Comparison of ENCODE assay signal across 8 cellular contexts in the genomic region with DNA sequence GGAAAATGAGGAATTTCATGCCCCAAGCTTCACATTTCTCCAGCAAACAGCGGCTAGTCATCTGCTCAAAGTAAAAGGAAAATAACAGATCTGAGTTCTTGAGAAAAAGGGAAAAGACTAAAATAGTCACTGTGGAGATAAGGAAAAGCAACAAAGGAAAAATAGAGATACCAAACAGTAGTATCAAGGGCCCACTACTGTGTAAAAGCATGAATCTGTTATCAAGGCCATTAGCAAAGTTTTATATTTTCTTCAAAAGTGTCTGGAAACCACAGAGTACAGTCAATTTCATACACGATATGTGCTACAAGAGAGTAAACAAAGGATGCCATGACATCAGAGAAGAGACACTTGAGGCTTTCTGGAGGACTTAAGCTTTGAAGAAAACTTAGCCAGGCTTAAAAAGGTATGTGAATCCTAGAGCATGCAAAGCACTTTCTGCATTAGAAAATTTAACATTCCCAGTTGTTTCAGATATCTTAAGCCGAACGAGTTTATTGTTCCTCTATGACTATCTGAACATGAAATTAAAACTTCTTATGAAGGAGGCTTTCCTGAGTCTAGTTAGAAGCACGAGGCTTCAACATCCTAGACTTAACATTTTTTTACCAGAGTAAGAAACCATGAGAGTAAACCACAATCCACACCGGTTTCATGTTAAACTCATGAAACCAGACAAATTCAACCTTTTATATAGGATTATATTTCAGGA. TPM values are rescaled to one million over a fixed set of nuclear protein-coding genes. Genes with fewer than 3 reads are reported as not detected.
DNase-seq lines count a peak whose midpoint lies in the region; ATAC-seq and TF ChIP-seq lines count a peak whose summit lies in the region.

No MANE protein-coding gene starts in this region.

- H3K9me3 ChIP-seq in left ventricle myocardium inferior (replicated peaks) (peaks cover 5% of the 10 kb centered on the region), Peyer's patch (no peaks in the 10 kb centered on the region), gastroesophageal sphincter (no peaks in the 10 kb centered on the region), subcutaneous abdominal adipose tissue (ENCODE audit: control insufficient read depth in 5 of 5, low read length in 5 of 5) (no peaks in the 10 kb centered on the region)

- H3K36me3 ChIP-seq in left ventricle myocardium inferior (no peaks in the 10 kb centered on the region), Peyer's patch (no peaks in the 10 kb centered on the region), gastroesophageal sphincter (peaks cover 0 to 2% of the 10 kb centered on the region in 2 donors), subcutaneous abdominal adipose tissue (ENCODE audit: control insufficient read depth in 5 of 5, insufficient read depth in 5 of 5, low read length in 5 of 5) (no peaks in the 10 kb centered on the region)

- in situ Hi-C loops in KBM-7 (cut with MboI; ENCODE audit: low pct_unique_long_range_greater_than_20kb, low sequenced_read_pairs) = loop anchor here (25.0 kb wide), 1 partner anchor 108 kb away; no protein-coding TSS in a partner anchor

- H3K4me3 ChIP-seq in left ventricle myocardium inferior = peak overlapping the region; percentile 87
- peak overlapping the region; percentile 67 to 92 (median 72) for H3K4me3 ChIP-seq in Peyer's patch
- H3K4me3 ChIP-seq in gastroesophageal sphincter = peak overlapping the region; percentile 50 to 81
- H3K4me3 ChIP-seq in subcutaneous abdominal adipose tissue (ENCODE audit: low read depth in 1 of 5, low read length in 5 of 5) = peak overlapping the region; percentile 89 to 98 (median 95)

- no peak for TF ChIP-seq POLR2A in Peyer's patch (IDR thresholded peaks at IDR 0.05)
- no peak for TF ChIP-seq POLR2A in gastroesophageal sphincter (IDR thresholded peaks at IDR 0.05)

- H3K27ac ChIP-seq in left ventricle myocardium inferior (replicated peaks) = peak overlapping the region; percentile 88
- peak overlapping the region; percentile 83 to 90 (median 86) for H3K27ac ChIP-seq in Peyer's patch
- H3K27ac ChIP-seq in gastroesophageal sphincter = peak overlapping the region; percentile 83 to 94 (median 93)
- H3K27ac ChIP-seq in subcutaneous abdominal adipose tissue (ENCODE audit: low read depth, low read length) = peak overlapping the region; percentile 97

- WGBS in gastroesophageal sphincter (ENCODE audit: low coverage in 1 of 2), 2 donors = 6 to 8% methylated on average over 6 of the region's 6 CpGs

- H3K27me3 ChIP-seq in left ventricle myocardium inferior (ENCODE audit: low read depth) = no peaks in the 10 kb centered on the region
- no peaks in the 10 kb centered on the region for H3K27me3 ChIP-seq in Peyer's patch
- no peaks in the 10 kb centered on the region for H3K27me3 ChIP-seq in gastroesophageal sphincter
- H3K27me3 ChIP-seq in subcutaneous abdominal adipose tissue (ENCODE audit: control insufficient read depth in 5 of 5, insufficient read depth in 4 of 5, low read length in 5 of 5) = no peaks in the 10 kb centered on the region

- H3K9ac ChIP-seq in subcutaneous abdominal adipose tissue (ENCODE audit: low read length in 5 of 5) = peak overlapping the region; percentile 39 to 99 (median 97)

- ATAC-seq in Right ventricle myocardium inferior (no peak), HG02852 (IDR thresholded peaks at IDR 0.05; ENCODE audit: unreplicated experiment) (peak; percentile 12), gastroesophageal sphincter (no peak)

- TF ChIP-seq CTCF in left ventricle myocardium inferior (IDR thresholded peaks at IDR 0.05; ENCODE audit: borderline replicate concordance) = no peak
- TF ChIP-seq CTCF in Peyer's patch (IDR thresholded peaks at IDR 0.05) = no peak
- TF ChIP-seq CTCF in gastroesophageal sphincter (IDR thresholded peaks at IDR 0.05) = no peak

- no peak for DNase-seq in left ventricle myocardium inferior
- no peak for DNase-seq in Right ventricle myocardium inferior (ENCODE audit: missing footprints)
- DNase-seq in Peyer's patch = no peak
- no peak for DNase-seq in KBM-7
- DNase-seq in cortex of kidney (lab: John Stamatoyannopoulos, UW) = no peak

- H3K4me1 ChIP-seq in left ventricle myocardium inferior (peaks cover 31% of the 10 kb centered on the region), Peyer's patch (peaks cover 0 to 13% (median 0%) of the 10 kb centered on the region in 4 donors), gastroesophageal sphincter (peaks cover 0 to 20% (median 8%) of the 10 kb centered on the region in 3 donors), subcutaneous abdominal adipose tissue (ENCODE audit: control insufficient read depth in 5 of 5, insufficient read depth in 5 of 5, low read length in 5 of 5) (peaks cover 2 to 19% (median 9%) of the 10 kb centered on the region in 5 donors)

- intact Hi-C loops in left ventricle myocardium inferior (cut with micrococcal nuclease) = loop anchor here (10.0 kb wide), 1 partner anchor 120 kb away; no protein-coding TSS in a partner anchor
- intact Hi-C loops in Right ventricle myocardium inferior (cut with DNase I) = loop anchor here (1.0 to 2.0 kb wide), 3 partner anchors 44 to 124 kb away; a partner anchor contains a TSS

- TF ChIP-seq EP300 in gastroesophageal sphincter (IDR thresholded peaks at IDR 0.05) = no peak

RNA-seq across cellular contexts. Expression of a gene that starts 1.2 kb away (rescaled TPM):
- 14.3 TPM for total RNA-seq in left ventricle myocardium inferior
- 19.3 TPM for total RNA-seq in Right ventricle myocardium inferior
- 10 to 100 TPM; 11.3 to 19.0 (median 14.9) TPM for total RNA-seq in Peyer's patch
- total RNA-seq in gastroesophageal sphincter = 10 to 100 TPM; 23.2 to 27.7 (median 25.8) TPM

RNA-seq across cellular contexts. Expression of a gene that starts 43.6 kb away (rescaled TPM):
- total RNA-seq in left ventricle myocardium inferior = 38.5 TPM
- 33.6 TPM for total RNA-seq in Right ventricle myocardium inferior
- 100 to 1,000 TPM in 2 of 4 donors, 10 to 100 TPM in 2; 82.7 to 132 (median 100) TPM for total RNA-seq in Peyer's patch
- 100 to 1,000 TPM in 2 of 4 donors, 10 to 100 TPM in 2; 66.5 to 113 (median 97.9) TPM for total RNA-seq in gastroesophageal sphincter
